8 cellular contexts compared by ENCODE assay signal in genomic region chr1:175152006-175152652, GRCh38.
DNase-seq lines count a peak whose midpoint lies in the region; ATAC-seq lines count a peak whose summit lies in the region.

No MANE protein-coding gene starts in this region.

- peak; percentile 53 for ATAC-seq in GM19455 (IDR thresholded peaks at IDR 0.05; ENCODE audit: unreplicated experiment)

- H3K27ac ChIP-seq in caudate nucleus (ENCODE audit: low read depth, low read length): no peak overlapping the region

- peak; percentile 79 for DNase-seq in Ammon's horn (ENCODE audit: low spot score)
- peak; percentile 14 for DNase-seq in NCI-H2081 treated with DMSO at 0.1 percent for 48 hours (lab: John Stamatoyannopoulos, UW)
- peak; percentile 26 for DNase-seq in activated CD4-positive, CD25-positive, alpha-beta regulatory T cell treated with anti-CD3 and anti-CD28 coated beads, Interleukin-2, amount 50 U/mL, for 16 hours (ENCODE audit: low read depth, low spot score)
- peak in 44 of 61 donors; percentile 1 to 64 (median 22) for DNase-seq in caudate nucleus (lab: John Stamatoyannopoulos, UW)
- peak; percentile 60 for DNase-seq in left kidney (ENCODE audit: low read depth, low spot score)
- peak; percentile 49 to 60 (median 55) for DNase-seq in stimulated activated CD4-positive, alpha-beta T cell treated with anti-CD3 and anti-CD28 coated beads, TNF-alpha, amount 100 ng/mL, for 24 hours (ENCODE audit: low read depth in 3 of 3)
- DNase-seq in dedifferentiated amniotic fluid mesenchymal stem cell (ENCODE audit: extremely low spot score): no peak
